11 cellular contexts compared by ENCODE assay signal in the genomic region with DNA sequence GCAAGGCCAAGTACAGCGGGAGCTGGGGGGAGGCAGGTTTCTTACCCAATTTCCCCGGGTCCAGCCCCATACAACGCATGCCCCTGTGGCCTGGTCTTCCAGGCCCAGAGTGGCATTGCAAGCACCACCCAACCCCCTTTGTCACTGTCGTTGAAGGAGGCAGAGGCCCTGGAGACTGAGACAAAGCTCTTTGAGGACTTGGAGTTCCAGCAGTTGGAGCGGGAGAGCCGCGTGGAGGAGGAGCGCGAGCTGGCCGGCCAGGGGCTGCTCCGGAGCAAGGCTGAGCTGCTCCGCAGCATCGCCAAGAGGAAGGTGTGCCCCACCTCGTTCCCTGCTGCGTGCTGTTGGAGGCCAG. TPM values are rescaled to one million over a fixed set of nuclear protein-coding genes. Genes with fewer than 3 reads are reported as not detected.
A peak's percentile ranks its signal among the peaks of the same experiment; 100 is the strongest.
DNase-seq lines count a peak whose midpoint lies in the region; ATAC-seq, FAIRE-seq and TF ChIP-seq lines count a peak whose summit lies in the region.
"Had no signal": no experiment of that assay in that cellular context is flagged by ENCODE, and none has a peak within 500 bp of the region (broad histone marks: within the 10 kb centered on the region; RNA-seq: fewer than 3 reads in every experiment).

No MANE protein-coding gene starts in this region.

- peak overlapping the region in 3 of 4 donors; percentile 7 to 42 (median 29) for H3K4me3 ChIP-seq in pancreas

- whole genome bisulfite sequencing in pancreas, 2 donors: 19 to 29% methylated on average over 15 of the region's 15 CpGs

- no peaks in the 10 kb centered on the region for H3K9me3 Mint-ChIP-seq in stimulated activated naive B cell treated with anti-CD40 and anti-IgM and Interleukin-4, amounts not matched to agents 10 μg/mL and 1 μg/mL and 100 μg/mL, for 72 hours
- H3K9me3 Mint-ChIP-seq: CD4-positive, CD25-positive, alpha-beta regulatory T cell; immature natural killer cell had no signal

- peak overlapping the region; percentile 28 to 71 (median 56) for H3K27ac ChIP-seq in pancreas

- DNase-seq in Ammon's horn (ENCODE audit: low spot score) (peak; percentile 55), NCI-H526 treated with DMSO at 0.1 percent for 48 hours (lab: John Stamatoyannopoulos, UW) (peak; percentile 77), left cardiac atrium (no peak), pancreas (no peak)
- DNase-seq in stimulated activated naive B cell treated with anti-CD40 and anti-IgM and Interleukin-4, amounts not matched to agents 10 μg/mL and 1 μg/mL and 100 μg/mL, for 72 hours: no peak
- DNase-seq: activated CD4-positive, CD25-positive, alpha-beta regulatory T cell treated with anti-CD3 and anti-CD28 coated beads, Interleukin-2, amount 50 U/mL, for 72 hours; immature natural killer cell had no signal

- H3K36me3 ChIP-seq in pancreas: peaks cover 0 to 8% (median 0%) of the 10 kb centered on the region in 3 donors

- no peaks in the 10 kb centered on the region for H3K9me3 ChIP-seq in pancreas

- H3K36me3 Mint-ChIP-seq in stimulated activated naive B cell treated with anti-CD40 and anti-IgM and Interleukin-4, amounts not matched to agents 10 μg/mL and 1 μg/mL and 100 μg/mL, for 72 hours: no peaks in the 10 kb centered on the region
- H3K36me3 Mint-ChIP-seq: CD4-positive, CD25-positive, alpha-beta regulatory T cell; immature natural killer cell had no signal

- H3K4me1 ChIP-seq in pancreas: peaks cover 7 to 15% (median 12%) of the 10 kb centered on the region in 3 donors

- no peak overlapping the region for H3K27ac Mint-ChIP-seq in stimulated activated naive B cell treated with anti-CD40 and anti-IgM and Interleukin-4, amounts not matched to agents 10 μg/mL and 1 μg/mL and 100 μg/mL, for 72 hours
- H3K27ac Mint-ChIP-seq: immature natural killer cell had no signal

- H3K4me3 Mint-ChIP-seq in stimulated activated naive B cell treated with anti-CD40 and anti-IgM and Interleukin-4, amounts not matched to agents 10 μg/mL and 1 μg/mL and 100 μg/mL, for 72 hours: no peak overlapping the region
- H3K4me3 Mint-ChIP-seq: immature natural killer cell had no signal

- no peaks in the 10 kb centered on the region for H3K4me1 Mint-ChIP-seq in stimulated activated naive B cell treated with anti-CD40 and anti-IgM and Interleukin-4, amounts not matched to agents 10 μg/mL and 1 μg/mL and 100 μg/mL, for 72 hours
- H3K4me1 Mint-ChIP-seq: CD4-positive, CD25-positive, alpha-beta regulatory T cell; immature natural killer cell had no signal

- H3K27me3 ChIP-seq in pancreas: no peaks in the 10 kb centered on the region

- H3K27me3 Mint-ChIP-seq in stimulated activated naive B cell treated with anti-CD40 and anti-IgM and Interleukin-4, amounts not matched to agents 10 μg/mL and 1 μg/mL and 100 μg/mL, for 72 hours: peaks cover 6 to 12% of the 10 kb centered on the region in 2 donors

- no peak for TF ChIP-seq CTCF in pancreas (IDR thresholded peaks at IDR 0.05)

- ATAC-seq in left cardiac atrium (peak; percentile 9 to 11), pancreas (peak; percentile 36 to 63 (median 52)), HG03571 (IDR thresholded peaks at IDR 0.05; ENCODE audit: unreplicated experiment) (no peak), GM21576 (IDR thresholded peaks at IDR 0.05; ENCODE audit: unreplicated experiment) (no peak), GM21529 (IDR thresholded peaks at IDR 0.05; ENCODE audit: unreplicated experiment) (no peak)
- no peak for ATAC-seq in stimulated activated naive B cell treated with anti-CD40 and anti-IgM and Interleukin-4, amounts not matched to agents 10 μg/mL and 1 μg/mL and 100 μg/mL, for 72 hours (replicated peaks)

- intact Hi-C loops in left cardiac atrium (cut with DNase I) (no loop called here), pancreas (cut with DNase I) (no loop called here)

- no peak for FAIRE-seq in pancreas (lab: Jason Lieb, UNC)

RNA-seq across cellular contexts. Expression of gene PHLDB1, which starts 27.8 kb away (rescaled TPM):
- total RNA-seq in left cardiac atrium: 100 to 1,000 TPM; 108 to 159 TPM
- 10 to 100 TPM; 29.3 to 66.6 (median 41.0) TPM for total RNA-seq in pancreas
- polyA plus RNA-seq in pancreas: 100 to 1,000 TPM; 152 to 153 TPM

RNA-seq across cellular contexts. Expression of gene TREH, which starts 44.2 kb away (rescaled TPM):
- not detected for total RNA-seq in left cardiac atrium
- 1 to 10 TPM in 2 of 6 donors, under 1 TPM in 4; 0.14 to 1.5 (median 0.62) TPM for total RNA-seq in pancreas
- polyA plus RNA-seq in pancreas: 1 to 10 TPM; 3.8 to 4.7 TPM
- total RNA-seq: CD4-positive, CD25-positive, alpha-beta regulatory T cell had no signal
- polyA plus RNA-seq: CD4-positive, CD25-positive, alpha-beta regulatory T cell; immature natural killer cell had no signal

Comparison
In these comparisons a context has a peak if more than half of its experiments do, and no peak if none do; other contexts are left out.
1. DNase-seq: peak in Ammon's horn (single experiment) and NCI-H526 treated with DMSO at 0.1 percent for 48 hours (single experiment); none in left cardiac atrium (single experiment), pancreas (0 of 6) and stimulated activated naive B cell treated with anti-CD40 and anti-IgM and Interleukin-4, amounts not matched to agents 10 μg/mL and 1 μg/mL and 100 μg/mL, for 72 hours (single experiment).
2. ATAC-seq: peak in left cardiac atrium (2 of 2) and pancreas (4 of 4); none in stimulated activated naive B cell treated with anti-CD40 and anti-IgM and Interleukin-4, amounts not matched to agents 10 μg/mL and 1 μg/mL and 100 μg/mL, for 72 hours (0 of 2), HG03571 (single experiment), GM21576 (single experiment) and GM21529 (single experiment).